10 cellular contexts compared by ENCODE assay signal in genomic region chr13:76711515-76712182, GRCh38.
DNase-seq lines count a peak whose midpoint lies in the region; ATAC-seq, FAIRE-seq and TF ChIP-seq lines count a peak whose summit lies in the region.
"Had no signal": no experiment of that assay in that cellular context is flagged by ENCODE, and none has a peak within 500 bp of the region (broad histone marks: within the 10 kb centered on the region; RNA-seq: fewer than 3 reads in every experiment).

No MANE protein-coding gene starts in this region.

- peak overlapping the region; percentile 37 for H3K4me2 ChIP-seq in keratinocyte (ENCODE audit: control insufficient read depth, extremely low read depth, insufficient read depth, low read depth, low read length)

- H3K9me1 ChIP-seq in keratinocyte (ENCODE audit: control insufficient read depth, extremely low read depth, insufficient read depth, low read length), result no peaks in the 10 kb centered on the region

- no peaks in the 10 kb centered on the region for H3K9me3 Mint-ChIP-seq in activated naive CD4-positive, alpha-beta T cell treated with anti-CD3 and anti-CD28 coated beads, Interleukin-2, amount 10 ng/mL, durations not matched to agents 7 days and 5 days
- H3K9me3 Mint-ChIP-seq: activated naive CD4-positive, alpha-beta T cell treated with anti-CD3 and anti-CD28 coated beads, Interleukin-2, amount 50 U/mL, for 24 hours had no signal

- no peaks in the 10 kb centered on the region for H3K27me3 Mint-ChIP-seq in activated naive CD4-positive, alpha-beta T cell treated with anti-CD3 and anti-CD28 coated beads, Interleukin-2, amount 10 ng/mL, durations not matched to agents 7 days and 5 days
- H3K27me3 Mint-ChIP-seq: activated naive CD4-positive, alpha-beta T cell treated with anti-CD3 and anti-CD28 coated beads, Interleukin-2, amount 50 U/mL, for 24 hours had no signal

- TF ChIP-seq CTCF in astrocyte of the cerebellum (IDR thresholded peaks at IDR 0.05; ENCODE audit: low read depth, low read length, missing control alignments) (no peak), keratinocyte (optimal IDR thresholded peaks at IDR 0.05 in 1 of 3, IDR thresholded peaks at IDR 0.05 in 1 of 3, conservative IDR thresholded peaks at IDR 0.05 in 1 of 3; ENCODE audit: extremely low read depth in 1 of 3, insufficient read depth in 2 of 3, low read length in 3 of 3) (no peak)

- peaks cover 3% of the 10 kb centered on the region for H3K4me1 ChIP-seq in keratinocyte (ENCODE audit: control insufficient read depth, extremely low read depth, insufficient read depth, low read length)

- in situ Hi-C loops in astrocyte of the cerebellum (cut with HindIII; ENCODE audit: low sequenced_read_pairs), result no loop called here

- H4K20me1 ChIP-seq in keratinocyte (ENCODE audit: control insufficient read depth, extremely low read depth, insufficient read depth, low read length), result no peaks in the 10 kb centered on the region

- no peak overlapping the region for H3K27ac ChIP-seq in keratinocyte (ENCODE audit: control insufficient read depth, insufficient read depth, low read length)

- no peak overlapping the region for H3K4me3 ChIP-seq in astrocyte of the cerebellum (ENCODE audit: low read depth, low read length)
- H3K4me3 ChIP-seq in keratinocyte (ENCODE audit: control insufficient read depth in 2 of 3, extremely low read depth in 1 of 3, insufficient read depth in 2 of 3, low read depth in 1 of 3, low read length in 3 of 3), result no peak overlapping the region

- no peaks in the 10 kb centered on the region for H3K36me3 ChIP-seq in keratinocyte (ENCODE audit: control insufficient read depth in 2 of 2, extremely low read depth in 1 of 2, insufficient read depth in 2 of 2, low read length in 2 of 2)

- no peak overlapping the region for H3K27ac Mint-ChIP-seq in activated naive CD4-positive, alpha-beta T cell treated with anti-CD3 and anti-CD28 coated beads, Interleukin-2, amount 10 ng/mL, durations not matched to agents 7 days and 5 days
- H3K27ac Mint-ChIP-seq: activated naive CD4-positive, alpha-beta T cell treated with anti-CD3 and anti-CD28 coated beads, Interleukin-2, amount 50 U/mL, for 24 hours had no signal

- CTCF ChIA-PET in activated naive CD4-positive, alpha-beta T cell treated with anti-CD3 and anti-CD28 coated beads, Interleukin-2, amount 10 ng/mL, durations not matched to agents 7 days and 5 days (lab: Charles Lee), result no interaction called here

- no peak overlapping the region for H2AFZ ChIP-seq in keratinocyte (ENCODE audit: control insufficient read depth, low read length)

- H3K79me2 ChIP-seq in keratinocyte (ENCODE audit: control insufficient read depth, insufficient read depth, low read length), result no peaks in the 10 kb centered on the region

- H3K36me3 Mint-ChIP-seq in activated naive CD4-positive, alpha-beta T cell treated with anti-CD3 and anti-CD28 coated beads, Interleukin-2, amount 10 ng/mL, durations not matched to agents 7 days and 5 days, result no peaks in the 10 kb centered on the region
- H3K36me3 Mint-ChIP-seq: activated naive CD4-positive, alpha-beta T cell treated with anti-CD3 and anti-CD28 coated beads, Interleukin-2, amount 50 U/mL, for 24 hours had no signal

- dilution Hi-C loops in keratinocyte (cut with MboI; ENCODE audit: extremely low pct_ligation_motif_present, low sequenced_read_pairs), result no loop called here

- ATAC-seq in HG03460 (IDR thresholded peaks at IDR 0.05; ENCODE audit: unreplicated experiment), result no peak

- no peak overlapping the region for H3K9ac ChIP-seq in keratinocyte (ENCODE audit: control insufficient read depth, extremely low read depth, insufficient read depth, low read length)

- peak; percentile 87 for DNase-seq in HT1080 (ENCODE audit: low read depth)
- peak; percentile 88 for DNase-seq in astrocyte of the cerebellum (ENCODE audit: low read depth)
- DNase-seq in keratinocyte (ENCODE audit: low read depth, low spot score), result no peak
- peak; percentile 58 for DNase-seq in superior temporal gyrus (ENCODE audit: extremely low spot score)
- DNase-seq in activated naive CD4-positive, alpha-beta T cell treated with anti-CD3 and anti-CD28 coated beads, Interleukin-2, amount 10 ng/mL, durations not matched to agents 7 days and 5 days, result no peak
- DNase-seq in NCI-H1417 (lab: John Stamatoyannopoulos, UW), result no peak
- no peak for DNase-seq in NCI-H2107 (lab: John Stamatoyannopoulos, UW)
- DNase-seq: SHP77 treated with DMSO at 0.1 percent for 48 hours had no signal

- H3K4me3 Mint-ChIP-seq in activated naive CD4-positive, alpha-beta T cell treated with anti-CD3 and anti-CD28 coated beads, Interleukin-2, amount 10 ng/mL, durations not matched to agents 7 days and 5 days, result no peak overlapping the region
- H3K4me3 Mint-ChIP-seq: activated naive CD4-positive, alpha-beta T cell treated with anti-CD3 and anti-CD28 coated beads, Interleukin-2, amount 50 U/mL, for 24 hours had no signal

- H3K4me1 Mint-ChIP-seq in activated naive CD4-positive, alpha-beta T cell treated with anti-CD3 and anti-CD28 coated beads, Interleukin-2, amount 10 ng/mL, durations not matched to agents 7 days and 5 days, result no peaks in the 10 kb centered on the region
- H3K4me1 Mint-ChIP-seq: activated naive CD4-positive, alpha-beta T cell treated with anti-CD3 and anti-CD28 coated beads, Interleukin-2, amount 50 U/mL, for 24 hours had no signal

- no peaks in the 10 kb centered on the region for H3K9me3 ChIP-seq in keratinocyte (ENCODE audit: control insufficient read depth, low read depth, low read length)

- H3K27me3 ChIP-seq in keratinocyte (ENCODE audit: control insufficient read depth, extremely low read depth, insufficient read depth, low read length), result no peaks in the 10 kb centered on the region

- peak; percentile 70 for FAIRE-seq in keratinocyte (lab: Jason Lieb, UNC)

Comparison
In these comparisons a context has a peak if more than half of its experiments do, and no peak if none do; other contexts are left out.
1. DNase-seq: peak in HT1080 (single experiment), astrocyte of the cerebellum (single experiment) and superior temporal gyrus (single experiment); none in keratinocyte (single experiment), activated naive CD4-positive, alpha-beta T cell treated with anti-CD3 and anti-CD28 coated beads, Interleukin-2, amount 10 ng/mL, durations not matched to agents 7 days and 5 days (single experiment), NCI-H1417 (0 of 3) and NCI-H2107 (single experiment).